ENCODE assay signal across 6 cellular contexts in genomic region chr1:206221585-206221984, GRCh38. TPM values are rescaled to one million over a fixed set of nuclear protein-coding genes. Genes with fewer than 3 reads are reported as not detected.
A peak's percentile ranks its signal among the peaks of the same experiment; 100 is the strongest.
DNase-seq lines count a peak whose midpoint lies in the region; ATAC-seq, FAIRE-seq and TF ChIP-seq lines count a peak whose summit lies in the region.
"Not testable (repeated sequence)": the region's sequence is repeated elsewhere in the genome, so short reads cannot be mapped to it uniquely, and the experiment has no call there.
"Had no signal": no experiment of that assay in that cellular context is flagged by ENCODE, and none has a peak within 500 bp of the region (broad histone marks: within the 10 kb centered on the region; RNA-seq: fewer than 3 reads in every experiment).

No MANE protein-coding gene starts in this region.

- FAIRE-seq in H54 (lab: Jason Lieb, UNC) (peak; percentile 20), RCC 7860 (lab: Jason Lieb, UNC) (peak; percentile 81)

- H3K27ac ChIP-seq in RWPE2 (ENCODE audit: poor library complexity, severe bottlenecking); foreskin keratinocyte: not testable (repeated sequence)

- TF ChIP-seq CTCF in RWPE2 (IDR thresholded peaks at IDR 0.05; ENCODE audit: poor library complexity, severe bottlenecking); foreskin keratinocyte (conservative IDR thresholded peaks at IDR 0.05): not testable (repeated sequence)

- H3K9me3 ChIP-seq in RWPE2 (ENCODE audit: severe bottlenecking) = not testable (repeated sequence)

- TF ChIP-seq POLR2A in H54 (IDR thresholded peaks at IDR 0.05; ENCODE audit: low read depth, low read length) = not testable (repeated sequence)

- H3K4me1 ChIP-seq in RWPE2 (ENCODE audit: insufficient read depth, poor library complexity, severe bottlenecking); foreskin keratinocyte: not testable (repeated sequence)

- ATAC-seq in RWPE2 (ENCODE audit: low read depth) (peak; percentile 58; the same call in 1 of the 3 replicates), SK-N-SH treated with all-trans-retinoic acid at 6 μM for 48 hours (peak; percentile 26; the same call in 2 of the 3 replicates), foreskin keratinocyte (peak; percentile 43)

- DNase-seq in H54 (ENCODE audit: insufficient read length, low spot score); RCC 7860 (ENCODE audit: low spot score); RWPE2 (ENCODE audit: low spot score); foreskin keratinocyte: not testable (repeated sequence)

- H3K36me3 ChIP-seq in RWPE2 (ENCODE audit: low read depth) = not testable (repeated sequence)

- not testable (repeated sequence) for H3K27me3 ChIP-seq in RWPE2 (ENCODE audit: insufficient read depth, poor library complexity, severe bottlenecking); foreskin keratinocyte

- H3K4me3 ChIP-seq in RWPE2 (ENCODE audit: severe bottlenecking) = not testable (repeated sequence)

RNA-seq across cellular contexts. Expression of gene SRGAP2, which starts 18.2 kb away (rescaled TPM):
- 41.8 and 48.9 TPM in 2 replicates for total RNA-seq in foreskin keratinocyte
- polyA plus RNA-seq in foreskin keratinocyte = 11.4 and 12.1 TPM in 2 replicates

RNA-seq across cellular contexts. Expression of gene FAM72A, which starts 18.9 kb away (rescaled TPM):
- total RNA-seq in foreskin keratinocyte = 5.7 and 7.1 TPM in 2 replicates
- polyA plus RNA-seq in foreskin keratinocyte = 4.1 and 6.0 TPM in 2 replicates
- total RNA-seq: CD8-positive, alpha-beta T cell had no signal
